ENCODE assay signal across 8 cellular contexts in the genomic region with DNA sequence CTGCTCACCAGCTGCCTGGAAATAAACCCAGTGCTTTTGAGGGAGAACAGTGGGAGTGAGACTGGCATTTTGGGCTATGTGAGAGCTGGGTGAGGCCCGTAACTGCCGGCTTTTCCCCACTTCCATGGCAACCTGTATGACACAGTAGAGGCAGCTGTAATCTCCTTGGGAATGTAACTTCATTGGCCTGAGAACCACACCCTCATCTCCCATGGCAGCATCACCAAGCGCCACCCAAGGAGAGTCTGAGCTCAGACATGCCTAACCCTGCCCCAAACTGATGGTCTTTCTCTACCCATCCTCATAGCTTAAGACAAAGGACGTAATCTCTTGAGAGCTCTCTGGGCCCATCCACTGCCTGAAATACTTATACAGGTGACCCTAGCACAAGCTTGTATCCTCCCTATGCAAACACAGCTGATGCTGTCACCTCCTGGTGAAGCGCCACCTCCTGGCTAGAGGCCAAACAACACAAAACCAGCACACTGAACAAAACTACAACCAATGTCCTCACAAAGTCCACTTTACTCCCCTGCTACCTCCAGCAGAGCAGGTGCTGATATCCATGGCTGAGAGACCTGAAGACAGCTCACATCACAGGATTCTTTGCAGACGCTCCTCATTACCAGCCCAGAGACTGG.
DNase-seq lines count a peak whose midpoint lies in the region; ATAC-seq, FAIRE-seq and TF ChIP-seq lines count a peak whose summit lies in the region.
"Had no signal": no experiment of that assay in that cellular context is flagged by ENCODE, and none has a peak within 500 bp of the region (broad histone marks: within the 10 kb centered on the region; RNA-seq: fewer than 3 reads in every experiment).

No MANE protein-coding gene starts in this region.

- intact Hi-C loops in HepG2 (cut with micrococcal nuclease; ENCODE audit: unreplicated experiment), result no loop called here

- H3K9ac ChIP-seq in SU-DHL-6 (ENCODE audit: low read length), result no peak overlapping the region
- H3K9ac ChIP-seq in HepG2 (ENCODE audit: insufficient read depth, low read depth, low read length), result no peak overlapping the region

- in situ Hi-C loops in KBM-7 (cut with MboI; ENCODE audit: low pct_unique_long_range_greater_than_20kb, low sequenced_read_pairs), result no loop called here
- in situ Hi-C loops in HepG2 (cut with HindIII; ENCODE audit: extremely low pct_ligation_motif_present, low pct_unique_long_range_greater_than_20kb), result no loop called here

- peak; percentile 32 for FAIRE-seq in HepG2 (lab: Jason Lieb, UNC)

- CTCF ChIA-PET in HepG2 (lab: Yijun Ruan, JAX; ENCODE audit: low intra/inter-chr PET ratio, low total read pairs), result no interaction called here

- DNase-seq in KBM-7, result peak; percentile 23
- DNase-seq in HepG2 (ENCODE audit: low spot score), result peak; percentile 17
- DNase-seq: NCI-H510A had no signal

- no peak overlapping the region for H3K4me2 ChIP-seq in SU-DHL-6 (ENCODE audit: low read depth, low read length, poor library complexity, severe bottlenecking)
- H3K4me2 ChIP-seq in HepG2 (ENCODE audit: low read depth, low read length), result no peak overlapping the region

- H4K20me1 ChIP-seq in SU-DHL-6 (ENCODE audit: low read depth, low read length) (no peaks in the 10 kb centered on the region), HepG2 (ENCODE audit: insufficient read depth, low read length) (no peaks in the 10 kb centered on the region)

- H3K9me3 ChIP-seq in SU-DHL-6 (ENCODE audit: insufficient read depth, low read length), result no peaks in the 10 kb centered on the region
- H3K9me3 ChIP-seq in HepG2 (ENCODE audit: low read length), result peaks cover 73% of the 10 kb centered on the region

- no peaks in the 10 kb centered on the region for H3K9me2 ChIP-seq in SU-DHL-6 (replicated peaks; ENCODE audit: insufficient read depth, low read length)

- H3K27me3 ChIP-seq in SU-DHL-6 (ENCODE audit: low read length) (no peaks in the 10 kb centered on the region), HepG2 (ENCODE audit: control insufficient read depth in 1 of 2, insufficient read depth in 2 of 2, low read length in 2 of 2) (no peaks in the 10 kb centered on the region)

- no peaks in the 10 kb centered on the region for H3K36me3 ChIP-seq in SU-DHL-6 (ENCODE audit: low read length)
- H3K36me3 ChIP-seq in HepG2 (replicated peaks in 1 of 2; ENCODE audit: control insufficient read depth in 1 of 2, insufficient read depth in 2 of 2, low read length in 2 of 2), result no peaks in the 10 kb centered on the region

- TF ChIP-seq RAD21 in HepG2 (CRISPR knock-in tag; IDR thresholded peaks at IDR 0.05), result no peak

- POLR2A ChIA-PET in HepG2 (lab: Yijun Ruan, JAX), result no interaction called here

- H3K4me1 ChIP-seq in HepG2 (ENCODE audit: insufficient read depth, low read length), result no peaks in the 10 kb centered on the region

- no peaks in the 10 kb centered on the region for H3K79me2 ChIP-seq in SU-DHL-6 (ENCODE audit: insufficient read depth, low read length)
- no peaks in the 10 kb centered on the region for H3K79me2 ChIP-seq in HepG2 (ENCODE audit: insufficient read depth, low read length)

- ATAC-seq in HepG2 (peak; percentile 74), HG02610 (IDR thresholded peaks at IDR 0.05; ENCODE audit: unreplicated experiment) (no peak), GM18909 (IDR thresholded peaks at IDR 0.05; ENCODE audit: poor library complexity, unreplicated experiment) (no peak), GM19395 (IDR thresholded peaks at IDR 0.05; ENCODE audit: unreplicated experiment) (no peak)

- peak; percentile 57 for TF ChIP-seq CTCF in GM12873 (IDR thresholded peaks at IDR 0.05; ENCODE audit: insufficient read depth, low read depth, low read length, missing control alignments)
- no peak for TF ChIP-seq CTCF in SU-DHL-6 (IDR thresholded peaks at IDR 0.05; ENCODE audit: insufficient read depth, low read length, poor library complexity, severe bottlenecking)
- peak; percentile 62 for TF ChIP-seq CTCF in HepG2 (CRISPR knock-in tag; IDR thresholded peaks at IDR 0.05)

- no TSS peak for BruUV-seq in HepG2 (replicated peaks; lab: Mats Ljungman, UMichigan)

- no peaks in the 10 kb centered on the region for H3F3A ChIP-seq in SU-DHL-6 (ENCODE audit: insufficient read depth)

- peak overlapping the region; percentile 35 for H2AFZ ChIP-seq in SU-DHL-6 (ENCODE audit: low read depth, low read length, severe bottlenecking)
- H2AFZ ChIP-seq in HepG2 (ENCODE audit: low read length), result no peak overlapping the region

- no peak for TF ChIP-seq POLR2A in HepG2 (IDR thresholded peaks at IDR 0.05; ENCODE audit: insufficient read depth in 1 of 2, low read depth in 2 of 2, low read length in 2 of 2)

- TF ChIP-seq EP300 in HepG2 (IDR thresholded peaks at IDR 0.05; ENCODE audit: low read depth in 2 of 2, low read length in 2 of 2) (no peak), HepG2 (CRISPR knock-in tag; IDR thresholded peaks at IDR 0.05; ENCODE audit: borderline replicate concordance) (no peak)

- H3K4me3 ChIP-seq in SU-DHL-6 (ENCODE audit: insufficient read depth, low read length, poor library complexity, severe bottlenecking) (no peak overlapping the region), HepG2 (replicated peaks in 1 of 3; ENCODE audit: insufficient read depth in 1 of 3, low read depth in 2 of 3, low read length in 3 of 3) (no peak overlapping the region)

- H3K27ac ChIP-seq in SU-DHL-6 (ENCODE audit: low read depth, low read length) (no peak overlapping the region), HepG2 (ENCODE audit: extremely low read length, insufficient read depth, low read length) (no peak overlapping the region)

- WGBS in HepG2 (ENCODE audit: low lambda C conversion rate), result 13% methylated on average over 6 of the region's 6 CpGs

TF ChIP-seq in HepG2, 621 proteins besides CTCF, POLR2A, EP300 and RAD21:
- TF ChIP-seq FOXA1 (IDR thresholded peaks at IDR 0.05) (no peak), FOXA1 (CRISPR knock-in tag; IDR thresholded peaks at IDR 0.05) (peak; percentile 28; the same call in 1 of the 2 replicates), CHD2 (IDR thresholded peaks at IDR 0.05; ENCODE audit: low read depth, low read length) (no peak), TFAP4 (IDR thresholded peaks at IDR 0.05; ENCODE audit: borderline replicate concordance, low read depth) (peak; percentile 87), ZNF510 (CRISPR knock-in tag; IDR thresholded peaks at IDR 0.05; ENCODE audit: low read depth) (no peak), THAP11 (CRISPR knock-in tag; IDR thresholded peaks at IDR 0.05) (no peak), SMC3 (IDR thresholded peaks at IDR 0.05; ENCODE audit: low read length) (0 out of 2 replicates have a peak, but pooled peaks have one; percentile 22), KDM4B (CRISPR knock-in tag; IDR thresholded peaks at IDR 0.05) (no peak)
